ENCODE assay signal across 1 cellular context in the genomic region with DNA sequence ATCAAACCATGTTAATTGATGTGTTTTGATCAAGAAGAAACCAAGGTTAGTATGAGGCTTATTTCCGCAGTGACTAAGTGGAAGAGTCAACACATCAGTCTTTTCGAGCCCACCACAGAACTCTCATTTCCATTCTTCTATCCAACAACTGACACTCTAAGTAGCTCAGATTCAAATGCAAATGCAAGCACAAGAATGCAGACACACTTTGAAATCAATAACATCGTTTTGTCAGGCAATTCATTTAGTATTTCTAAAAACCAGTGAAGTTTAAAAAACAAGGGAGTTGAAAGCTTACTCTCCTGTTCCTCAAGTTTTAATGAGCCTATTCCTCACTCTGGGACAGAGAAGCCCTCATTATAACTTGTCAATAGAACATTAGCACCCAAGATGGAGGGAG.
TF ChIP-seq lines count a peak whose summit lies in the region.

No MANE protein-coding gene starts in this region.

TF ChIP-seq in WTC11, 78 proteins besides CTCF, POLR2A, EP300 and RAD21 (continued from another document):
- TF ChIP-seq, protein P1, sequence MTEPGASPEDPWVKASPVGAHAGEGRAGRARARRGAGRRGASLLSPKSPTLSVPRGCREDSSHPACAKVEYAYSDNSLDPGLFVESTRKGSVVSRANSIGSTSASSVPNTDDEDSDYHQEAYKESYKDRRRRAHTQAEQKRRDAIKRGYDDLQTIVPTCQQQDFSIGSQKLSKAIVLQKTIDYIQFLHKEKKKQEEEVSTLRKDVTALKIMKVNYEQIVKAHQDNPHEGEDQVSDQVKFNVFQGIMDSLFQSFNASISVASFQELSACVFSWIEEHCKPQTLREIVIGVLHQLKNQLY (CRISPR knock-in tag; IDR thresholded peaks at IDR 0.05), result no peak
- TF ChIP-seq, protein P2, sequence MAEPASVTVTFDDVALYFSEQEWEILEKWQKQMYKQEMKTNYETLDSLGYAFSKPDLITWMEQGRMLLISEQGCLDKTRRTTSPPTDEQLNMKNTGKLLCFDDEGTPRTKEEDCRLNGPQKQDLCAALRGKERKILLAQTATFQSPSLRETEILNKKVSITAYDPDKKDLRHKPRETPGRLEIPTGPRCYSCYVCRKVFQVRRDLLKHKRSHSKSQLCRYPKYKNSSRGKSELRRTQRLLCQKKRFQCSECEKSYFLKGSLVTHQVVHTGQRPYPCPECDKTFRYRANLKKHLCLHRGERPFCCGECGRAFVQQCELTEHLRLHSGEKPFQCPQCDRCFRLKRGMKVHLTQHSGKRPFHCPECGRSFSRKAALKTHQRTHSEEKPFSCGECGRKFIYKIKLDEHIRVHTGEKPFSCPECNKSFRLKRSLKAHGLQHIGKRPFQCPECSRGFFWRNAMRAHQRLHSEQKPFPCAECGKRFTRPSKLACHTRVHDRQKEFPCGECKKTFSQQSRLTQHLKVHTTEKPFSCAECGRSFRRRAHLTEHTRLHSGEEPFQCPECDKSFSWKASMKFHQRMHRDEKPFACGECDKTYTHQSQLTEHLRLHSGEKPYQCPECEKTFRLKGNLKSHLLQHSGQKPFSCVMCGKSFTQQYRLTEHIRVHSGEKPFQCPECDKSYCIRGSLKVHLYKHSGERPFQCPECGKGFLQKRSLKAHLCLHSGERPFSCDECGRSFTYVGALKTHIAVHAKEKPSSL (CRISPR knock-in tag; conservative IDR thresholded peaks at IDR 0.05), result no peak
- TF ChIP-seq ZBTB21 (CRISPR knock-in tag; IDR thresholded peaks at IDR 0.05; ENCODE audit: borderline replicate concordance) (no peak), ZNF396 (CRISPR knock-in tag; IDR thresholded peaks at IDR 0.05; ENCODE audit: borderline replicate concordance) (no peak)
- TF ChIP-seq, protein P3, sequence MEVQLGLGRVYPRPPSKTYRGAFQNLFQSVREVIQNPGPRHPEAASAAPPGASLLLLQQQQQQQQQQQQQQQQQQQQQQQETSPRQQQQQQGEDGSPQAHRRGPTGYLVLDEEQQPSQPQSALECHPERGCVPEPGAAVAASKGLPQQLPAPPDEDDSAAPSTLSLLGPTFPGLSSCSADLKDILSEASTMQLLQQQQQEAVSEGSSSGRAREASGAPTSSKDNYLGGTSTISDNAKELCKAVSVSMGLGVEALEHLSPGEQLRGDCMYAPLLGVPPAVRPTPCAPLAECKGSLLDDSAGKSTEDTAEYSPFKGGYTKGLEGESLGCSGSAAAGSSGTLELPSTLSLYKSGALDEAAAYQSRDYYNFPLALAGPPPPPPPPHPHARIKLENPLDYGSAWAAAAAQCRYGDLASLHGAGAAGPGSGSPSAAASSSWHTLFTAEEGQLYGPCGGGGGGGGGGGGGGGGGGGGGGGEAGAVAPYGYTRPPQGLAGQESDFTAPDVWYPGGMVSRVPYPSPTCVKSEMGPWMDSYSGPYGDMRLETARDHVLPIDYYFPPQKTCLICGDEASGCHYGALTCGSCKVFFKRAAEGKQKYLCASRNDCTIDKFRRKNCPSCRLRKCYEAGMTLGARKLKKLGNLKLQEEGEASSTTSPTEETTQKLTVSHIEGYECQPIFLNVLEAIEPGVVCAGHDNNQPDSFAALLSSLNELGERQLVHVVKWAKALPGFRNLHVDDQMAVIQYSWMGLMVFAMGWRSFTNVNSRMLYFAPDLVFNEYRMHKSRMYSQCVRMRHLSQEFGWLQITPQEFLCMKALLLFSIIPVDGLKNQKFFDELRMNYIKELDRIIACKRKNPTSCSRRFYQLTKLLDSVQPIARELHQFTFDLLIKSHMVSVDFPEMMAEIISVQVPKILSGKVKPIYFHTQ (CRISPR knock-in tag; IDR thresholded peaks at IDR 0.05), result no peak
TF ChIP-seq in WTC11: peak in this region for 0.
